In genomic region chr13:48258430-48258829, GRCh38 we compare ENCODE assay signal across 18 cellular contexts. TPM values are rescaled to one million over a fixed set of nuclear protein-coding genes. Genes with fewer than 3 reads are reported as not detected.
DNase-seq lines count a peak whose midpoint lies in the region; ATAC-seq and TF ChIP-seq lines count a peak whose summit lies in the region.
"Had no signal": no experiment of that assay in that cellular context is flagged by ENCODE, and none has a peak within 500 bp of the region (broad histone marks: within the 10 kb centered on the region; RNA-seq: fewer than 3 reads in every experiment).

No MANE protein-coding gene starts in this region.

- H3K27ac ChIP-seq in CD4-positive, alpha-beta T cell (ENCODE audit: low read depth, low read length): no peak overlapping the region
- no peak overlapping the region for H3K27ac ChIP-seq in naive thymus-derived CD4-positive, alpha-beta T cell (ENCODE audit: low read depth, low read length)
- H3K27ac ChIP-seq: C4-2B, HL-60 had no signal

- intact Hi-C loops in CD4-positive, alpha-beta T cell (cut with DNase I, micrococcal nuclease): no loop called here
- intact Hi-C loops in Calu3 (cut with micrococcal nuclease; ENCODE audit: unreplicated experiment): no loop called here
- intact Hi-C loops in naive thymus-derived CD4-positive, alpha-beta T cell (cut with micrococcal nuclease): no loop called here

- CTCF ChIA-PET in CD4-positive, alpha-beta T cell (lab: Charles Lee): no interaction called here
- CTCF ChIA-PET in Calu3 (lab: Charles Lee): no interaction called here
- CTCF ChIA-PET in naive thymus-derived CD4-positive, alpha-beta T cell (lab: Charles Lee): no interaction called here

- H3K36me3 ChIP-seq in naive thymus-derived CD4-positive, alpha-beta T cell (ENCODE audit: control insufficient read depth in 2 of 3, insufficient read depth in 3 of 3, low read length in 3 of 3): peaks cover 32 to 77% (median 36%) of the 10 kb centered on the region in 3 experiments

- H3K9me3 Mint-ChIP-seq in CD4-positive, alpha-beta T cell: no peaks in the 10 kb centered on the region
- no peaks in the 10 kb centered on the region for H3K9me3 Mint-ChIP-seq in Calu3 (ENCODE audit: low read depth, unreplicated experiment)
- no peaks in the 10 kb centered on the region for H3K9me3 Mint-ChIP-seq in activated naive CD8-positive, alpha-beta T cell treated with anti-CD3 and anti-CD28 coated beads for 36 hours
- no peaks in the 10 kb centered on the region for H3K9me3 Mint-ChIP-seq in naive thymus-derived CD4-positive, alpha-beta T cell

- no peak for DNase-seq in CD4-positive, alpha-beta T cell
- DNase-seq in Calu3 (no peak), NCI-H226 (no peak), iPS-NIHi7 (ENCODE audit: extremely low spot score) (no peak)
- no peak for DNase-seq in activated naive CD8-positive, alpha-beta T cell treated with anti-CD3 and anti-CD28 coated beads for 36 hours
- DNase-seq in naive thymus-derived CD4-positive, alpha-beta T cell: no peak
- DNase-seq: AML-193, H7, IMR-90, NCI-H1417, NCI-H187, NCI-H2107, NCI-H510A treated with DMSO at 0.1 percent for 48 hours, NCI-H774 had no signal

- no peak for ATAC-seq in CD4-positive, alpha-beta T cell (ENCODE audit: poor library complexity)
- ATAC-seq in naive thymus-derived CD4-positive, alpha-beta T cell: no peak
- no peak for ATAC-seq in GM21447 (IDR thresholded peaks at IDR 0.05; ENCODE audit: unreplicated experiment)
- ATAC-seq: Right ventricle myocardium inferior had no signal

- peaks cover 70% of the 10 kb centered on the region for H3K4me1 Mint-ChIP-seq in CD4-positive, alpha-beta T cell (ENCODE audit: low read depth)
- H3K4me1 Mint-ChIP-seq in Calu3 (ENCODE audit: low read depth, unreplicated experiment): peaks cover 18% of the 10 kb centered on the region
- peaks cover 45% of the 10 kb centered on the region for H3K4me1 Mint-ChIP-seq in activated naive CD8-positive, alpha-beta T cell treated with anti-CD3 and anti-CD28 coated beads for 36 hours
- peaks cover 5 to 88% (median 71%) of the 10 kb centered on the region in 7 donors for H3K4me1 Mint-ChIP-seq in naive thymus-derived CD4-positive, alpha-beta T cell

- no TSS peak for BruUV-seq in Calu3 (replicated peaks; lab: Mats Ljungman, UMichigan)

- H3K36me3 Mint-ChIP-seq in CD4-positive, alpha-beta T cell (ENCODE audit: low read depth): peaks cover 98% of the 10 kb centered on the region
- H3K36me3 Mint-ChIP-seq in Calu3 (ENCODE audit: insufficient read depth, unreplicated experiment): peaks cover 39% of the 10 kb centered on the region
- H3K36me3 Mint-ChIP-seq in activated naive CD8-positive, alpha-beta T cell treated with anti-CD3 and anti-CD28 coated beads for 36 hours: peaks cover 63% of the 10 kb centered on the region
- peaks cover 13 to 76% (median 60%) of the 10 kb centered on the region in 5 donors for H3K36me3 Mint-ChIP-seq in naive thymus-derived CD4-positive, alpha-beta T cell

- peak overlapping the region; percentile 47 for H3K27ac Mint-ChIP-seq in CD4-positive, alpha-beta T cell
- H3K27ac Mint-ChIP-seq in Calu3 (ENCODE audit: unreplicated experiment): peak overlapping the region; percentile 50
- H3K27ac Mint-ChIP-seq in activated naive CD8-positive, alpha-beta T cell treated with anti-CD3 and anti-CD28 coated beads for 36 hours: peak overlapping the region; percentile 10
- H3K27ac Mint-ChIP-seq in naive thymus-derived CD4-positive, alpha-beta T cell: peak overlapping the region in 5 of 9 donors; percentile 9 to 78 (median 47)

- no peaks in the 10 kb centered on the region for H3K27me3 Mint-ChIP-seq in CD4-positive, alpha-beta T cell
- H3K27me3 Mint-ChIP-seq in Calu3 (ENCODE audit: unreplicated experiment): no peaks in the 10 kb centered on the region
- H3K27me3 Mint-ChIP-seq in activated naive CD8-positive, alpha-beta T cell treated with anti-CD3 and anti-CD28 coated beads for 36 hours: no peaks in the 10 kb centered on the region
- no peaks in the 10 kb centered on the region for H3K27me3 Mint-ChIP-seq in naive thymus-derived CD4-positive, alpha-beta T cell

- no peak overlapping the region for H3K4me3 Mint-ChIP-seq in CD4-positive, alpha-beta T cell
- no peak overlapping the region for H3K4me3 Mint-ChIP-seq in Calu3 (ENCODE audit: low read depth, unreplicated experiment)
- H3K4me3 Mint-ChIP-seq in activated naive CD8-positive, alpha-beta T cell treated with anti-CD3 and anti-CD28 coated beads for 36 hours: no peak overlapping the region
- H3K4me3 Mint-ChIP-seq in naive thymus-derived CD4-positive, alpha-beta T cell: no peak overlapping the region

- H3K9me3 ChIP-seq in CD4-positive, alpha-beta T cell (ENCODE audit: control insufficient read depth, low read length): no peaks in the 10 kb centered on the region
- no peaks in the 10 kb centered on the region for H3K9me3 ChIP-seq in naive thymus-derived CD4-positive, alpha-beta T cell (ENCODE audit: control insufficient read depth in 2 of 3, low read length in 3 of 3)

- no peaks in the 10 kb centered on the region for H3K27me3 ChIP-seq in CD4-positive, alpha-beta T cell (ENCODE audit: control insufficient read depth, insufficient read depth, low read length)
- H3K27me3 ChIP-seq in naive thymus-derived CD4-positive, alpha-beta T cell (ENCODE audit: control insufficient read depth in 2 of 2, insufficient read depth in 2 of 2, low read length in 2 of 2): no peaks in the 10 kb centered on the region

- POLR2A ChIA-PET in CD4-positive, alpha-beta T cell (lab: Charles Lee): no interaction called here
- POLR2A ChIA-PET in naive thymus-derived CD4-positive, alpha-beta T cell (lab: Charles Lee): no interaction called here

- no peak overlapping the region for H3K4me3 ChIP-seq in naive thymus-derived CD4-positive, alpha-beta T cell (ENCODE audit: low read length)

- TF ChIP-seq CTCF in CD4-positive, alpha-beta T cell (IDR thresholded peaks at IDR 0.05): no peak
- no peak for TF ChIP-seq CTCF in Calu3 (IDR thresholded peaks at IDR 0.05; ENCODE audit: unreplicated experiment)

- H3K4me1 ChIP-seq in naive thymus-derived CD4-positive, alpha-beta T cell (ENCODE audit: control insufficient read depth in 2 of 2, insufficient read depth in 2 of 2, low read length in 2 of 2): peaks cover 4 to 11% of the 10 kb centered on the region in 2 donors

RNA-seq across cellular contexts. Expression of gene ITM2B, which starts 25.4 kb away (rescaled TPM):
- 100 to 1,000 TPM; 305 to 323 TPM for total RNA-seq in CD4-positive, alpha-beta T cell
- 357 and 362 TPM in 2 replicates for total RNA-seq in Calu3 (2022)
- 10 to 100 TPM; 90.7 to 95.9 TPM for total RNA-seq in activated naive CD8-positive, alpha-beta T cell treated with anti-CD3 and anti-CD28 coated beads for 36 hours
- 100 to 1,000 TPM; 190 to 733 (median 412) TPM for total RNA-seq in naive thymus-derived CD4-positive, alpha-beta T cell
- 1,000 to 10,000 TPM; 1,112 to 1,479 TPM for polyA plus RNA-seq in naive thymus-derived CD4-positive, alpha-beta T cell

RNA-seq across cellular contexts. Expression of gene RB1, which starts 45.1 kb away (rescaled TPM):
- 10 to 100 TPM; 14.9 to 18.4 TPM for total RNA-seq in CD4-positive, alpha-beta T cell
- 38.8 and 44.9 TPM in 2 replicates for total RNA-seq in Calu3 (2022)
- total RNA-seq in activated naive CD8-positive, alpha-beta T cell treated with anti-CD3 and anti-CD28 coated beads for 36 hours: 10 to 100 TPM; 33.0 to 33.7 TPM
- total RNA-seq in naive thymus-derived CD4-positive, alpha-beta T cell: 10 to 100 TPM; 18.0 to 37.1 (median 23.6) TPM
- 10 to 100 TPM; 12.1 to 13.5 TPM for polyA plus RNA-seq in naive thymus-derived CD4-positive, alpha-beta T cell
